6 cellular contexts compared by ENCODE assay signal in genomic region chr6:118228856-118229255, GRCh38.
"Had no signal": no experiment of that assay in that cellular context is flagged by ENCODE, and none has a peak within 500 bp of the region (broad histone marks: within the 10 kb centered on the region; RNA-seq: fewer than 3 reads in every experiment).

No MANE protein-coding gene starts in this region.

- H2AFZ ChIP-seq: GM23248 had no signal

- DNase-seq: GM23248, H9, HCEC 1CT, KBM-7 had no signal

- H3K4me3 ChIP-seq: GM23248 had no signal

- H3K36me3 Mint-ChIP-seq: IgD-negative memory B cell had no signal

- H3K4me1 Mint-ChIP-seq: H9, IgD-negative memory B cell had no signal

- H3K9ac ChIP-seq: GM23248, KMS-11 had no signal

- H3K9me3 Mint-ChIP-seq: H9 had no signal

- H3K4me2 ChIP-seq: KMS-11 had no signal

- H3K27me3 Mint-ChIP-seq: IgD-negative memory B cell had no signal

- H3K27ac ChIP-seq: GM23248, KMS-11 had no signal

- H3K4me3 Mint-ChIP-seq: H9, IgD-negative memory B cell had no signal
